Comparison of ENCODE assay signal across 10 cellular contexts in the genomic region with DNA sequence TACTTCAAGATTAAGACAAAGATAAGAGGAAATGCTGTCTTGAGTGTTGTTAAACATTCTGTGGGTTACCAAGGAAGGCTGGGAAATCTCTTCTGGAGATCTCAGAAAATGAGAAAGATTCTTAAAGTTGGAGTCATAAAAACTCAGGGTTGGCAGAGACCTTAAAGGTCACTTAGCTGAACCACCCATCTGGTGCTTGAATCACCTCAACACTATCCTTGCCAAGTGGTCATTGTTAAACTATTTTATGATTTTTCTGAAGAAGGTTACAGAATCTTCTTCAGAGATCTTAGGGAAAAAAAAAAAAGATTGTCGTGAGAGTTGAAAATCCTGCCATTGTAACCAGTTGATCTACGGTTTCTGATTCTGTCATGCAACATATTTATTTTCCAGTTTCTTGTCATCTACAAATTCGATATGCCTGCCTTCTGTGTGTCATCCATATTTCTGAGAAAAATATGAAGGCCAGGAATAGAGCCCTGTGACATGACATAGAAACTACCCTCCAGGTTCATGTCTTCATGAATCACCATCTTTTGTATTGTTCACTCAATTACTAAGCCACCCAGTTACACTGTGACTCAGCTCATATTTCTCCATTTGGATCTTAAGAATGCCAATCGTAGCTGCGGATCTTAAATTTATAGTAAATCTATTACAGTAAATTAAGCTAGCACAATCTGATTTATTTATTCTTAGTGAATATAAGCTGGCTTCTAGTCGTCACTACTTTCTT.
A peak's percentile ranks its signal among the peaks of the same experiment; 100 is the strongest.
DNase-seq lines count a peak whose midpoint lies in the region; ATAC-seq and TF ChIP-seq lines count a peak whose summit lies in the region.
"Had no signal": no experiment of that assay in that cellular context is flagged by ENCODE, and none has a peak within 500 bp of the region (broad histone marks: within the 10 kb centered on the region; RNA-seq: fewer than 3 reads in every experiment).

No MANE protein-coding gene starts in this region.

- peaks cover 21% of the 10 kb centered on the region for H3K36me3 Mint-ChIP-seq in activated T-cell treated with anti-CD3 and anti-CD28 coated beads, Interleukin-2, amount 50 U/mL, for 24 hours (ENCODE audit: low read depth)

- peaks cover 22% of the 10 kb centered on the region for H3K4me1 Mint-ChIP-seq in activated T-cell treated with anti-CD3 and anti-CD28 coated beads, Interleukin-2, amount 50 U/mL, for 24 hours (ENCODE audit: low read depth)

- DNase-seq in activated T-cell treated with anti-CD3 and anti-CD28 coated beads, Interleukin-2, amount 50 U/mL, for 24 hours = no peak
- DNase-seq in activated T-cell treated with anti-CD3 and anti-CD28 coated beads, Interleukin-2, amount 50 U/mL, for 1 hour = no peak
- DNase-seq in RPMI7951 (ENCODE audit: low read depth) (peak; percentile 95), retinal pigment epithelial cell (ENCODE audit: low read depth) (peak; percentile 61)

- H3K4me3 ChIP-seq in retinal pigment epithelial cell (ENCODE audit: low read length) = no peak overlapping the region

- no peak overlapping the region for H3K4me3 Mint-ChIP-seq in activated T-cell treated with anti-CD3 and anti-CD28 coated beads, Interleukin-2, amount 50 U/mL, for 24 hours
- H3K4me3 Mint-ChIP-seq: B cell had no signal

- H3K9me3 Mint-ChIP-seq in activated T-cell treated with anti-CD3 and anti-CD28 coated beads, Interleukin-2, amount 50 U/mL, for 24 hours = no peaks in the 10 kb centered on the region

- peak overlapping the region; percentile 81 for H3K27ac Mint-ChIP-seq in activated T-cell treated with anti-CD3 and anti-CD28 coated beads, Interleukin-2, amount 50 U/mL, for 24 hours
- H3K27ac Mint-ChIP-seq: B cell had no signal

- ATAC-seq in esophagus mucosa (peak; percentile 97), HG02970 (IDR thresholded peaks at IDR 0.05; ENCODE audit: low FRiP score, unreplicated experiment) (no peak), GM21390 (IDR thresholded peaks at IDR 0.05; ENCODE audit: unreplicated experiment) (no peak), HG03045 (IDR thresholded peaks at IDR 0.05; ENCODE audit: unreplicated experiment) (no peak)
- ATAC-seq: sciatic nerve had no signal

- no peak for TF ChIP-seq CTCF in retinal pigment epithelial cell (conservative IDR thresholded peaks at IDR 0.05; ENCODE audit: low read depth, low read length)

- no peaks in the 10 kb centered on the region for H3K27me3 Mint-ChIP-seq in activated T-cell treated with anti-CD3 and anti-CD28 coated beads, Interleukin-2, amount 50 U/mL, for 24 hours
- H3K27me3 Mint-ChIP-seq: B cell had no signal

Comparison
In these comparisons a context has a peak if more than half of its experiments do, and no peak if none do; other contexts are left out.
1. DNase-seq: peak in RPMI7951 (single experiment) and retinal pigment epithelial cell (single experiment); none in activated T-cell treated with anti-CD3 and anti-CD28 coated beads, Interleukin-2, amount 50 U/mL, for 24 hours (single experiment) and activated T-cell treated with anti-CD3 and anti-CD28 coated beads, Interleukin-2, amount 50 U/mL, for 1 hour (single experiment).